ENCODE assay signal across 15 cellular contexts in the genomic region with DNA sequence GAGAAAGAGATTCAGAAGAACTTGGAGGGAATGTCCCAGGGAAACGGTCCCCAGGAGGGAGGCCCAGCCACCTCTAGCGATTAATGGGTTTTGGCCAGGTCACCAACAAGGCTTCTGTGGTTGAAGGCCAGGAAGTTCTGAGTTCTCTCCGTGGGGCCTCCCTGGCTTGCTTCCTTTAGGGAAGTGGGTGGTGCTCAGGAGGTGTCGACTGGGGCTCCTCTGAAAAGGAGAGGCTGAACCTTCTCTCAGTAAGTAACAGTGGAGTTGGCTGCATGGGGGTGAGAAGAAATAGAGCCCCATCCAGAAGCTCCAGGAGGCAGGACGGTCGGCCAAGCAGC.
DNase-seq lines count a peak whose midpoint lies in the region; ATAC-seq, FAIRE-seq and TF ChIP-seq lines count a peak whose summit lies in the region.
"Had no signal": no experiment of that assay in that cellular context is flagged by ENCODE, and none has a peak within 500 bp of the region (broad histone marks: within the 10 kb centered on the region; RNA-seq: fewer than 3 reads in every experiment).

No MANE protein-coding gene starts in this region.

- H3K27ac ChIP-seq in left ventricle myocardium inferior (replicated peaks), result peak overlapping the region; percentile 63
- peak overlapping the region; percentile 3 to 87 (median 80) for H3K27ac ChIP-seq in sigmoid colon
- H3K27ac ChIP-seq: SK-N-MC had no signal

- TF ChIP-seq CTCF in left ventricle myocardium inferior (IDR thresholded peaks at IDR 0.05; ENCODE audit: borderline replicate concordance) (no peak), sigmoid colon (IDR thresholded peaks at IDR 0.05) (no peak)

- H3K27me3 Mint-ChIP-seq in activated T-cell treated with anti-CD3 and anti-CD28 coated beads, Interleukin-2, amount 50 U/mL, for 72 hours (ENCODE audit: low read depth), result no peaks in the 10 kb centered on the region

- no peak overlapping the region for H3K27ac Mint-ChIP-seq in activated T-cell treated with anti-CD3 and anti-CD28 coated beads, Interleukin-2, amount 50 U/mL, for 72 hours

- H3K4me1 Mint-ChIP-seq in activated T-cell treated with anti-CD3 and anti-CD28 coated beads, Interleukin-2, amount 50 U/mL, for 72 hours (ENCODE audit: low read depth), result no peaks in the 10 kb centered on the region

- peaks cover 44% of the 10 kb centered on the region for H3K4me1 ChIP-seq in left ventricle myocardium inferior
- peaks cover 0 to 42% (median 32%) of the 10 kb centered on the region in 4 donors for H3K4me1 ChIP-seq in sigmoid colon

- no peak for TF ChIP-seq EP300 in sigmoid colon (IDR thresholded peaks at IDR 0.05)

- H3K27me3 ChIP-seq in left ventricle myocardium inferior (ENCODE audit: low read depth), result no peaks in the 10 kb centered on the region
- no peaks in the 10 kb centered on the region for H3K27me3 ChIP-seq in sigmoid colon

- no peaks in the 10 kb centered on the region for H3K36me3 Mint-ChIP-seq in activated T-cell treated with anti-CD3 and anti-CD28 coated beads, Interleukin-2, amount 50 U/mL, for 72 hours (ENCODE audit: insufficient read depth in 2 of 2)

- peaks cover 0 to 2% of the 10 kb centered on the region in 2 donors for H3K9me3 Mint-ChIP-seq in activated T-cell treated with anti-CD3 and anti-CD28 coated beads, Interleukin-2, amount 50 U/mL, for 72 hours

- FAIRE-seq in GM19239 (lab: Jason Lieb, UNC), result no peak
- FAIRE-seq: colon, frontal cortex had no signal

- intact Hi-C loops in left ventricle myocardium inferior (cut with micrococcal nuclease), result no loop called here
- intact Hi-C loops in sigmoid colon (cut with DNase I), result no loop called here

- DNase-seq in GF-D8 (lab: John Stamatoyannopoulos, UW), result peak; percentile 79
- peak; percentile 79 for DNase-seq in OCI-M1 (lab: John Stamatoyannopoulos, UW)
- DNase-seq in left ventricle myocardium inferior, result no peak
- peak; percentile 66 for DNase-seq in sigmoid colon
- DNase-seq in activated T-cell treated with anti-CD3 and anti-CD28 coated beads, Interleukin-2, amount 50 U/mL, for 72 hours, result no peak
- DNase-seq in GM19239 (ENCODE audit: insufficient read length, low spot score), result no peak
- no peak for DNase-seq in dedifferentiated amniotic fluid mesenchymal stem cell (ENCODE audit: extremely low spot score)
- DNase-seq: activated CD4-positive, alpha-beta T cell treated with anti-CD3 and anti-CD28 coated beads, Interleukin-2, amount 50 U/mL, for 48 hours; activated naive CD4-positive, alpha-beta T cell; COR-L47; retina had no signal

- 15 to 28% methylated on average over 6 of the region's 6 CpGs for WGBS in sigmoid colon, 2 donors

- no peak overlapping the region for H3K4me3 Mint-ChIP-seq in activated T-cell treated with anti-CD3 and anti-CD28 coated beads, Interleukin-2, amount 50 U/mL, for 72 hours

- TF ChIP-seq POLR2A in sigmoid colon (IDR thresholded peaks at IDR 0.05), result no peak

- H3K9me3 ChIP-seq in left ventricle myocardium inferior (replicated peaks), result peaks cover 15% of the 10 kb centered on the region
- H3K9me3 ChIP-seq in sigmoid colon, result no peaks in the 10 kb centered on the region

- H3K4me3 ChIP-seq in left ventricle myocardium inferior (peak overlapping the region; percentile 24), sigmoid colon (no peak overlapping the region)
- H3K4me3 ChIP-seq: SK-N-MC had no signal

- no peaks in the 10 kb centered on the region for H3K36me3 ChIP-seq in left ventricle myocardium inferior
- peaks cover 0 to 7% (median 0%) of the 10 kb centered on the region in 4 donors for H3K36me3 ChIP-seq in sigmoid colon

- ATAC-seq in GM21526 (IDR thresholded peaks at IDR 0.05; ENCODE audit: low FRiP score, unreplicated experiment), result no peak
- no peak for ATAC-seq in activated T-cell treated with anti-CD3 and anti-CD28 coated beads, Interleukin-2, amount 50 U/mL, for 72 hours (replicated peaks in 1 of 2)

Comparison
In these comparisons a context has a peak if more than half of its experiments do, and no peak if none do; other contexts are left out.
1. DNase-seq: peak in GF-D8 (single experiment), OCI-M1 (single experiment) and sigmoid colon (single experiment); none in left ventricle myocardium inferior (single experiment), activated T-cell treated with anti-CD3 and anti-CD28 coated beads, Interleukin-2, amount 50 U/mL, for 72 hours (0 of 2), GM19239 (single experiment) and dedifferentiated amniotic fluid mesenchymal stem cell (single experiment).